ENCODE assay signal across 17 cellular contexts in genomic region chr12:93795352-93795751, GRCh38.
DNase-seq lines count a peak whose midpoint lies in the region; ATAC-seq and TF ChIP-seq lines count a peak whose summit lies in the region.
"Had no signal": no experiment of that assay in that cellular context is flagged by ENCODE, and none has a peak within 500 bp of the region (broad histone marks: within the 10 kb centered on the region; RNA-seq: fewer than 3 reads in every experiment).

No MANE protein-coding gene starts in this region.

- H3K27me3 ChIP-seq in left ventricle myocardium inferior (ENCODE audit: low read depth) (no peaks in the 10 kb centered on the region), right lobe of liver (no peaks in the 10 kb centered on the region), thoracic aorta (replicated peaks; ENCODE audit: insufficient read depth) (no peaks in the 10 kb centered on the region)

- H3K27ac ChIP-seq in left ventricle myocardium inferior (replicated peaks) (peak overlapping the region; percentile 25), right lobe of liver (no peak overlapping the region), thoracic aorta (peak overlapping the region; percentile 4 to 17), substantia nigra (ENCODE audit: low read depth, low read length, poor library complexity, severe bottlenecking) (no peak overlapping the region)
- H3K27ac ChIP-seq: 22Rv1, C4-2B had no signal

- 58% methylated on average over 3 of the region's 3 CpGs for WGBS in right lobe of liver (ENCODE audit: insufficient coverage, low coverage, low lambda C conversion rate, missing lambda C conversion rate)

- DNase-seq in left ventricle myocardium inferior (no peak), Right ventricle myocardium superior (no peak), left colon (no peak), right lobe of liver (no peak), thoracic aorta (ENCODE audit: low spot score) (no peak), substantia nigra (lab: John Stamatoyannopoulos, UW) (no peak)
- DNase-seq: AML-193; Caco-2; CD4-positive, alpha-beta T cell; GOT3; H7; HFFc6 had no signal

- no peaks in the 10 kb centered on the region for H3K9me3 ChIP-seq in left ventricle myocardium inferior (replicated peaks)
- no peaks in the 10 kb centered on the region for H3K9me3 ChIP-seq in right lobe of liver
- H3K9me3 ChIP-seq in thoracic aorta, result no peaks in the 10 kb centered on the region
- H3K9me3 ChIP-seq: A549, Caco-2 had no signal

- no peak overlapping the region for H3K4me3 ChIP-seq in left ventricle myocardium inferior
- H3K4me3 ChIP-seq in right lobe of liver, result no peak overlapping the region
- no peak overlapping the region for H3K4me3 ChIP-seq in thoracic aorta
- H3K4me3 ChIP-seq: A549 had no signal

- TF ChIP-seq POLR2A in right lobe of liver (IDR thresholded peaks at IDR 0.05), result no peak

- ATAC-seq in Right ventricle myocardium superior (ENCODE audit: poor library complexity), result no peak
- peak; percentile 51 for ATAC-seq in left colon
- peak; percentile 85 to 96 (median 88) for ATAC-seq in right lobe of liver
- no peak for ATAC-seq in thoracic aorta (ENCODE audit: insufficient number of reproducible peaks, low FRiP score, low read depth)
- ATAC-seq in GM21381 (IDR thresholded peaks at IDR 0.05; ENCODE audit: unreplicated experiment), result no peak
- ATAC-seq: A549, HCT116 had no signal

- H3K36me3 ChIP-seq in left ventricle myocardium inferior, result no peaks in the 10 kb centered on the region
- no peaks in the 10 kb centered on the region for H3K36me3 ChIP-seq in right lobe of liver
- no peaks in the 10 kb centered on the region for H3K36me3 ChIP-seq in thoracic aorta

- intact Hi-C loops in left ventricle myocardium inferior (cut with micrococcal nuclease), result no loop called here
- intact Hi-C loops in Right ventricle myocardium superior (cut with DNase I), result no loop called here
- intact Hi-C loops in left colon (cut with DNase I, micrococcal nuclease), result no loop called here
- intact Hi-C loops in right lobe of liver (cut with DNase I), result no loop called here

- H3K4me1 ChIP-seq in left ventricle myocardium inferior (peaks cover 52% of the 10 kb centered on the region), right lobe of liver (peaks cover 0 to 18% (median 2%) of the 10 kb centered on the region in 4 donors), thoracic aorta (ENCODE audit: control insufficient read depth in 1 of 2, low read depth in 2 of 2) (peaks cover 0 to 12% of the 10 kb centered on the region in 2 donors)

- TF ChIP-seq CTCF in left ventricle myocardium inferior (IDR thresholded peaks at IDR 0.05; ENCODE audit: borderline replicate concordance) (no peak), right lobe of liver (IDR thresholded peaks at IDR 0.05) (no peak), thoracic aorta (IDR thresholded peaks at IDR 0.05) (no peak)

Comparison
In these comparisons a context has a peak if more than half of its experiments do, and no peak if none do; other contexts are left out.
1. H3K27ac ChIP-seq: peak in left ventricle myocardium inferior (single experiment) and thoracic aorta (2 of 2); none in right lobe of liver (0 of 3) and substantia nigra (single experiment).
2. ATAC-seq: peak in left colon (single experiment) and right lobe of liver (4 of 4); none in Right ventricle myocardium superior (single experiment), thoracic aorta (single experiment) and GM21381 (single experiment).